ENCODE assay signal across 8 cellular contexts in the genomic region with DNA sequence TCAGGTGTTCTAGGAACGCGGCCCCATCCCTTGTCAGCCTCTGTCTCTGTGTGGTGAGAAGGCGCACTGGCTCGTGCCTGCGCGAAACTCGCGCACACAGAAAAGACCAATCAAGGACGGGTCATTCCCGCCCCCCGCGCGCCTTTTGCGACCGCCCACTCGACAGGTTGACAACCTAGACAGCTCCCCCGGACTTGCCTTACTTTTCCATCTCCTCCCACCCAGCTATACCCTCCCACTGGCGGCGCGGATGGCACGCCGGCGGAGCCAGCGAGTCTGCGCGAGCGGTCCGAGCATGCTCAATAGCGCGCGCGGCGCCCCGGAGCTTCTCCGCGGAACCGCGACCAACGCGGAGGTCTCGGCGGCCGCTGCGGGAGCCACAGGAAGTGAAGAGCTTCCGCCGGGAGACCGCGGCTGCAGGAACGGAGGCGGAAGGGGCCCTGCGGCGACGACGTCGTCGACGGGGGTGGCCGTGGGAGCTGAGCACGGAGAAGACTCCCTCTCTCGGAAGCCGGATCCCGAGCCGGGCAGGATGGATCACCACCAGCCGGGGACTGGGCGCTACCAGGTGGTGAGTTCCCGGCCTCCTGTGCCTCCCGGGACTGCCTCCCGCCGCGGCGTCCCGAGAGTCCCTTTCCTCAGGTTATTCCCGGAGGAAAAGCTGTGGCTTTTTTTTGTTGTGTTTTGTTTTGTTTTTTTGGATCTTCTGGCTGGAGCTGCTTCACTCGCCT. TPM values are rescaled to one million over a fixed set of nuclear protein-coding genes. Genes with fewer than 3 reads are reported as not detected.
DNase-seq lines count a peak whose midpoint lies in the region; ATAC-seq and TF ChIP-seq lines count a peak whose summit lies in the region.

NDFIP2 (plus strand) TSS at position 202 of the 731 bp plus-strand sequence; CDS start at position 251, 49 bp downstream.

- H3K4me3 ChIP-seq in duodenal mucosa (ENCODE audit: low read depth in 1 of 2, low read length in 2 of 2), result peak within 1 kb of the TSS; percentile 88 to 99
- peak within 1 kb of the TSS; percentile 83 for H3K4me3 ChIP-seq in lower leg skin (ENCODE audit: low read depth, poor library complexity, severe bottlenecking)

- intact Hi-C loops in lower leg skin (cut with DNase I; ENCODE audit: low total_unique reads), result no loop called here

- H3K27me3 Mint-ChIP-seq in activated CD4-positive, alpha-beta memory T cell treated with anti-CD3 and anti-CD28 coated beads, Interleukin-2, amount 10 ng/mL, durations not matched to agents 7 days and 5 days, result peaks cover 23% of the 10 kb centered on the region

- H3K4me1 Mint-ChIP-seq in activated CD4-positive, alpha-beta memory T cell treated with anti-CD3 and anti-CD28 coated beads, Interleukin-2, amount 10 ng/mL, durations not matched to agents 7 days and 5 days, result peaks cover 44% of the 10 kb centered on the region

- no peaks in the 10 kb centered on the region for H3K27me3 ChIP-seq in duodenal mucosa (ENCODE audit: control insufficient read depth in 1 of 2, insufficient read depth in 2 of 2, low read length in 2 of 2)

- POLR2A ChIA-PET in activated CD4-positive, alpha-beta memory T cell treated with anti-CD3 and anti-CD28 coated beads, Interleukin-2, amount 10 ng/mL, durations not matched to agents 7 days and 5 days (lab: Charles Lee), result interaction anchor here (0.6 to 3.8 kb wide), 21 partner anchors 10 to 89 kb away, joined by 3 to 27 read pairs (median 5); partner anchors contain the start of gene RBM26

- H3K36me3 Mint-ChIP-seq in activated CD4-positive, alpha-beta memory T cell treated with anti-CD3 and anti-CD28 coated beads, Interleukin-2, amount 10 ng/mL, durations not matched to agents 7 days and 5 days (ENCODE audit: low read depth), result peaks cover 14% of the 10 kb centered on the region

- no peaks in the 10 kb centered on the region for H3K9me3 Mint-ChIP-seq in activated CD4-positive, alpha-beta memory T cell treated with anti-CD3 and anti-CD28 coated beads, Interleukin-2, amount 10 ng/mL, durations not matched to agents 7 days and 5 days

- H3K36me3 ChIP-seq in duodenal mucosa (ENCODE audit: control insufficient read depth in 1 of 2, insufficient read depth in 2 of 2, low read length in 2 of 2), result no peaks in the 10 kb centered on the region

- TF ChIP-seq POLR2A in lower leg skin (IDR thresholded peaks at IDR 0.05), result no peak

- H3K9ac ChIP-seq in duodenal mucosa (ENCODE audit: low read depth in 1 of 2, low read length in 2 of 2), result peak within 1 kb of the TSS; percentile 93 to 99

- peak within 1 kb of the TSS; percentile 90 for H3K4me3 Mint-ChIP-seq in activated CD4-positive, alpha-beta memory T cell treated with anti-CD3 and anti-CD28 coated beads, Interleukin-2, amount 10 ng/mL, durations not matched to agents 7 days and 5 days

- ATAC-seq in GM19372 (IDR thresholded peaks at IDR 0.05; ENCODE audit: low read depth, unreplicated experiment), result peak; percentile 85
- peak; percentile 81 for ATAC-seq in HG03521 (IDR thresholded peaks at IDR 0.05; ENCODE audit: unreplicated experiment)

- DNase-seq in C1 segment of cervical spinal cord (lab: John Stamatoyannopoulos, UW) (peak in 13 of 14 donors; percentile 61 to 90 (median 79)), NCI-H748 treated with DMSO at 0.1 percent for 48 hours (lab: John Stamatoyannopoulos, UW) (peak; percentile 89), lower leg skin (ENCODE audit: low spot score in 2 of 2) (peak; percentile 75 to 95)
- peak; percentile 89 for DNase-seq in activated CD4-positive, alpha-beta memory T cell treated with anti-CD3 and anti-CD28 coated beads, Interleukin-2, amount 10 ng/mL, durations not matched to agents 7 days and 5 days
- peak; percentile 84 to 85 for DNase-seq in stimulated activated CD4-positive, alpha-beta T cell treated with anti-CD3 and anti-CD28 coated beads, Interleukin-4, amount 100 ng/mL, for 48 hours (ENCODE audit: low read depth in 2 of 2)

- CTCF ChIA-PET in activated CD4-positive, alpha-beta memory T cell treated with anti-CD3 and anti-CD28 coated beads, Interleukin-2, amount 10 ng/mL, durations not matched to agents 7 days and 5 days (lab: Charles Lee), result interaction anchor here (1.0 to 6.1 kb wide), 13 partner anchors 10 to 89 kb away, joined by 3 to 49 read pairs (median 6); partner anchors contain the start of gene RBM26

- no peaks in the 10 kb centered on the region for H3K9me3 ChIP-seq in duodenal mucosa (ENCODE audit: control insufficient read depth in 1 of 2, low read length in 2 of 2)

- peaks cover 1 to 27% of the 10 kb centered on the region in 2 donors for H3K4me1 ChIP-seq in duodenal mucosa (ENCODE audit: control insufficient read depth in 1 of 2, insufficient read depth in 2 of 2, low read length in 2 of 2)

- peak within 1 kb of the TSS; percentile 80 for H3K27ac ChIP-seq in duodenal mucosa (ENCODE audit: low read depth, low read length)

- peak within 1 kb of the TSS; percentile 83 for H3K27ac Mint-ChIP-seq in activated CD4-positive, alpha-beta memory T cell treated with anti-CD3 and anti-CD28 coated beads, Interleukin-2, amount 10 ng/mL, durations not matched to agents 7 days and 5 days

- 0 to 1% methylated on average over 61 to 71 of the region's 74 CpGs for WGBS in lower leg skin, 2 donors

- TF ChIP-seq CTCF in lower leg skin (IDR thresholded peaks at IDR 0.05), result no peak

RNA-seq across cellular contexts. Expression of gene NDFIP2, which starts in this region (rescaled TPM):
- 10 to 100 TPM; 49.6 to 53.2 TPM for total RNA-seq in activated CD4-positive, alpha-beta memory T cell treated with anti-CD3 and anti-CD28 coated beads, Interleukin-2, amount 10 ng/mL, durations not matched to agents 7 days and 5 days
- total RNA-seq in lower leg skin, result 10 to 100 TPM; 78.6 to 83.2 (median 80.7) TPM

Comparison
In these comparisons a context has a peak if more than half of its experiments do, and no peak if none do; other contexts are left out.
1. Peak in every context shown above with its lines: DNase-seq, ATAC-seq, H3K4me3 ChIP-seq and H3K27ac ChIP-seq.